8 cellular contexts compared by ENCODE assay signal in the genomic region with DNA sequence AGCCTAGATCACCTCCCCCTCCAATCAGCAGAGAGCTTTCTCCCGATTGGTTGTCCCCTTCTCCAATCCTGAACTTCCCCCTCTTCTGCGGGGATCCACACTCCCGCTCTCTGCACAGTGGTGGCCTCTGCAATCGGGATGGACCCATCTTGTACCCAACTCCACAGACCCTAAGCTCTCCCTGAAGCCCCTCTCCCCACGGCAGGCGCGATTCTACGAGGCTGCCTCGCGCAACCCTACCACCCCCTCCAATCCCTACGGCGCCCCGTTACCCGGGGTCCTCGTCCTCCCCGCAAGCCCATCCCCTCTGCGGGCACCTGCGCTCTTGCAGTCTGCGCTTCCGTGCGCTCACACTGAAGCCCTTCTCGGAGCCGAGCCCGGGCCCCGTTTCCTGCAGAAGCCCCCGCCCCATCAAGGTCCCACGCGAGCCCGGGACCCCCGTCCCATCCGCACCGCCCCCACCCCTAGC. TPM values are rescaled to one million over a fixed set of nuclear protein-coding genes. Genes with fewer than 3 reads are reported as not detected.
DNase-seq lines count a peak whose midpoint lies in the region; ATAC-seq, FAIRE-seq and TF ChIP-seq lines count a peak whose summit lies in the region.

No MANE protein-coding gene starts in this region.

- no peak for TF ChIP-seq EP300 in HepG2 (IDR thresholded peaks at IDR 0.05; ENCODE audit: low read depth in 2 of 2, low read length in 2 of 2)
- no peak for TF ChIP-seq EP300 in HepG2 (CRISPR knock-in tag; IDR thresholded peaks at IDR 0.05; ENCODE audit: borderline replicate concordance)

- TF ChIP-seq RAD21 in HepG2 (CRISPR knock-in tag; IDR thresholded peaks at IDR 0.05) = no peak

- H3K9ac ChIP-seq in HepG2 (ENCODE audit: insufficient read depth, low read depth, low read length) = peak overlapping the region; percentile 61

- H4K20me1 ChIP-seq in HepG2 (ENCODE audit: insufficient read depth, low read length) = no peaks in the 10 kb centered on the region

- H3K27me3 Mint-ChIP-seq in activated CD4-positive, alpha-beta T cell treated with anti-CD3 and anti-CD28 coated beads, Interleukin-2, amount 10 ng/mL, durations not matched to agents 7 days and 5 days = no peaks in the 10 kb centered on the region

- H3K36me3 ChIP-seq in HepG2 (replicated peaks in 1 of 2; ENCODE audit: control insufficient read depth in 1 of 2, insufficient read depth in 2 of 2, low read length in 2 of 2) = no peaks in the 10 kb centered on the region

- POLR2A ChIA-PET in activated CD4-positive, alpha-beta T cell treated with anti-CD3 and anti-CD28 coated beads, Interleukin-2, amount 10 ng/mL, durations not matched to agents 7 days and 5 days (lab: Charles Lee) = no interaction called here
- POLR2A ChIA-PET in HepG2 (lab: Yijun Ruan, JAX) = interaction anchor here (0.6 to 1.7 kb wide), 11 partner anchors 10 to 260 kb away, joined by 3 to 22 read pairs (median 5); a partner anchor contains a TSS

- TF ChIP-seq CTCF in AG09319 (IDR thresholded peaks at IDR 0.05; ENCODE audit: low read depth, low read length) (no peak), HepG2 (CRISPR knock-in tag; IDR thresholded peaks at IDR 0.05) (no peak)

- peaks cover 3% of the 10 kb centered on the region for H3K79me2 ChIP-seq in HepG2 (ENCODE audit: insufficient read depth, low read length)

- ATAC-seq in GM19025 (IDR thresholded peaks at IDR 0.05; ENCODE audit: low read depth, unreplicated experiment) (peak; percentile 16), HG03432 (IDR thresholded peaks at IDR 0.05; ENCODE audit: unreplicated experiment) (peak; percentile 46), HepG2 (peak; percentile 89)

- DNase-seq in AG09319 (ENCODE audit: extremely low read depth, low read depth) (peak; percentile 76), NCI-H524 treated with DMSO at 0.1 percent for 48 hours (lab: John Stamatoyannopoulos, UW) (peak; percentile 14), dermis blood vessel endothelial cell (peak; percentile 95), HepG2 (ENCODE audit: low spot score) (peak; percentile 93)
- peak; percentile 86 for DNase-seq in activated CD4-positive, alpha-beta T cell treated with anti-CD3 and anti-CD28 coated beads, Interleukin-2, amount 10 ng/mL, durations not matched to agents 7 days and 5 days
- DNase-seq in stimulated activated CD4-positive, alpha-beta T cell treated with anti-CD3 and anti-CD28 coated beads, Interleukin-4, amount 100 ng/mL, for 1 hour = peak; percentile 60

- H3K4me2 ChIP-seq in HepG2 (ENCODE audit: low read depth, low read length) = peak overlapping the region; percentile 75

- FAIRE-seq in HepG2 (lab: Jason Lieb, UNC) = peak; percentile 98

- peak; percentile 74 to 86 for TF ChIP-seq POLR2A in HepG2 (IDR thresholded peaks at IDR 0.05; ENCODE audit: insufficient read depth in 1 of 2, low read depth in 2 of 2, low read length in 2 of 2)

- no TSS peak for BruUV-seq in HepG2 (replicated peaks; lab: Mats Ljungman, UMichigan)

- no peaks in the 10 kb centered on the region for H3K36me3 Mint-ChIP-seq in activated CD4-positive, alpha-beta T cell treated with anti-CD3 and anti-CD28 coated beads, Interleukin-2, amount 10 ng/mL, durations not matched to agents 7 days and 5 days (ENCODE audit: low read depth)

- in situ Hi-C loops in HepG2 (cut with HindIII; ENCODE audit: extremely low pct_ligation_motif_present, low pct_unique_long_range_greater_than_20kb) = no loop called here

- H3K9me3 ChIP-seq in HepG2 (ENCODE audit: low read length) = no peaks in the 10 kb centered on the region

- peak overlapping the region; percentile 88 for H3K4me3 Mint-ChIP-seq in activated CD4-positive, alpha-beta T cell treated with anti-CD3 and anti-CD28 coated beads, Interleukin-2, amount 10 ng/mL, durations not matched to agents 7 days and 5 days

- no peaks in the 10 kb centered on the region for H3K9me3 Mint-ChIP-seq in activated CD4-positive, alpha-beta T cell treated with anti-CD3 and anti-CD28 coated beads, Interleukin-2, amount 10 ng/mL, durations not matched to agents 7 days and 5 days

- H3K27ac Mint-ChIP-seq in activated CD4-positive, alpha-beta T cell treated with anti-CD3 and anti-CD28 coated beads, Interleukin-2, amount 10 ng/mL, durations not matched to agents 7 days and 5 days = peak overlapping the region; percentile 91

- peaks cover 24% of the 10 kb centered on the region for H3K4me1 Mint-ChIP-seq in activated CD4-positive, alpha-beta T cell treated with anti-CD3 and anti-CD28 coated beads, Interleukin-2, amount 10 ng/mL, durations not matched to agents 7 days and 5 days

- peaks cover 15% of the 10 kb centered on the region for H3K4me1 ChIP-seq in HepG2 (ENCODE audit: insufficient read depth, low read length)

- H3K4me3 ChIP-seq in HepG2 (replicated peaks in 1 of 3; ENCODE audit: insufficient read depth in 1 of 3, low read depth in 2 of 3, low read length in 3 of 3) = peak overlapping the region; percentile 68 to 81 (median 73); a peak in 5 of 6 replicates

- no peaks in the 10 kb centered on the region for H3K27me3 ChIP-seq in HepG2 (ENCODE audit: control insufficient read depth in 1 of 2, insufficient read depth in 2 of 2, low read length in 2 of 2)

- H2AFZ ChIP-seq in HepG2 (ENCODE audit: low read length) = no peak overlapping the region

- CTCF ChIA-PET in activated CD4-positive, alpha-beta T cell treated with anti-CD3 and anti-CD28 coated beads, Interleukin-2, amount 10 ng/mL, durations not matched to agents 7 days and 5 days (lab: Charles Lee) = interaction anchor here (0.6 to 2.8 kb wide), 5 partner anchors 12 to 196 kb away, joined by 3 to 17 read pairs (median 4); no protein-coding TSS in a partner anchor
- CTCF ChIA-PET in HepG2 (lab: Yijun Ruan, JAX; ENCODE audit: low intra/inter-chr PET ratio, low total read pairs) = no interaction called here

- H3K27ac ChIP-seq in HepG2 (ENCODE audit: extremely low read length, insufficient read depth, low read length) = peak overlapping the region; percentile 58

- 0% methylated on average over 25 of the region's 32 CpGs for WGBS in HepG2 (ENCODE audit: low lambda C conversion rate)

- intact Hi-C loops in HepG2 (cut with micrococcal nuclease; ENCODE audit: unreplicated experiment) = no loop called here

TF ChIP-seq in HepG2, 621 proteins besides CTCF, POLR2A, EP300 and RAD21 (continues in another document):
- no peak for TF ChIP-seq ZEB1 (IDR thresholded peaks at IDR 0.05; ENCODE audit: insufficient replicate concordance, low read depth)

RNA-seq across cellular contexts. Expression of a gene that starts 0.5 kb away (rescaled TPM):
- 10 to 100 TPM; 41.6 to 56.6 TPM for total RNA-seq in activated CD4-positive, alpha-beta T cell treated with anti-CD3 and anti-CD28 coated beads, Interleukin-2, amount 10 ng/mL, durations not matched to agents 7 days and 5 days
- total RNA-seq in dermis blood vessel endothelial cell (18.8 and 30.6 TPM in 2 replicates), HepG2 (2016; rRNA removed; fragmentation: Illumina TruSeq; extraction: Trizol) (18.0 and 26.7 TPM in 2 replicates)
- total RNA-seq in HepG2 (2016; cell fraction: cytosol; rRNA removed; fragmentation: Illumina TruSeq; extraction: Trizol; ENCODE audit: low read depth) = 44.8 and 45.5 TPM in 2 replicates
- total RNA-seq in HepG2 (2016; cell fraction: insoluble cytoplasmic fraction; rRNA removed; fragmentation: Illumina TruSeq; extraction: Trizol) = 18.4 and 20.4 TPM in 2 replicates
- 36.3 and 50.1 TPM in 2 replicates for total RNA-seq in HepG2 (2016; cell fraction: membrane; rRNA removed; fragmentation: Illumina TruSeq; extraction: Trizol)
- total RNA-seq in HepG2 (2016; cell fraction: nucleus; rRNA removed; fragmentation: Illumina TruSeq; extraction: Trizol) = 6.1 and 8.2 TPM in 2 replicates
- polyA plus RNA-seq in HepG2 (2011; rRNA removed) = 5.2 and 7.0 TPM in 2 replicates
- 9.2 and 27.5 TPM in 2 replicates for polyA plus RNA-seq in HepG2 (2011; cell fraction: cytosol; rRNA removed)
- 8.8 and 9.4 TPM in 2 replicates for polyA plus RNA-seq in HepG2 (2011; cell fraction: nucleus; rRNA removed)
- 2.5 and 4.4 TPM in 2 replicates for polyA plus RNA-seq in HepG2 (2012)
- 46.7 and 50.4 TPM in 2 replicates for polyA plus RNA-seq in HepG2 (2016; cell fraction: cytosol; fragmentation: Illumina TruSeq; extraction: Trizol; ENCODE audit: low read depth)
- 13.9 and 21.8 TPM in 2 replicates for polyA plus RNA-seq in HepG2 (2016; cell fraction: insoluble cytoplasmic fraction; fragmentation: Illumina TruSeq; extraction: Trizol; ENCODE audit: low read depth)
- polyA plus RNA-seq in HepG2 (2016; cell fraction: membrane; fragmentation: Illumina TruSeq; extraction: Trizol; ENCODE audit: low read depth) = 29.2 and 30.8 TPM in 2 replicates
- 13.4 and 18.2 TPM in 2 replicates for polyA plus RNA-seq in HepG2 (2016; cell fraction: nucleus; fragmentation: Illumina TruSeq; extraction: Trizol; ENCODE audit: insufficient read depth, low read depth)
- 9.5 and 9.9 TPM in 2 replicates for polyA minus RNA-seq in HepG2 (2011; rRNA and poly(A)+ RNA removed; ENCODE audit: low replicate concordance)
- polyA minus RNA-seq in HepG2 (2011; cell fraction: cytosol; rRNA and poly(A)+ RNA removed) = 3.5 and 4.8 TPM in 2 replicates
- 1.1 and 2.2 TPM in 2 replicates for polyA minus RNA-seq in HepG2 (2011; cell fraction: nucleus; rRNA and poly(A)+ RNA removed)

RNA-seq across cellular contexts. Expression of a gene that starts 28.3 kb away (rescaled TPM):
- not detected for total RNA-seq in activated CD4-positive, alpha-beta T cell treated with anti-CD3 and anti-CD28 coated beads, Interleukin-2, amount 10 ng/mL, durations not matched to agents 7 days and 5 days
- total RNA-seq in dermis blood vessel endothelial cell = 0.05 and 0.17 TPM in 2 replicates
- total RNA-seq in HepG2 (2016; rRNA removed; fragmentation: Illumina TruSeq; extraction: Trizol) = 0.29 and 0.35 TPM in 2 replicates
- 0.26 and 0.51 TPM in 2 replicates for total RNA-seq in HepG2 (2016; cell fraction: cytosol; rRNA removed; fragmentation: Illumina TruSeq; extraction: Trizol; ENCODE audit: low read depth)
- total RNA-seq in HepG2 (2016; cell fraction: insoluble cytoplasmic fraction; rRNA removed; fragmentation: Illumina TruSeq; extraction: Trizol) = 0.16 and 0.30 TPM in 2 replicates
- total RNA-seq in HepG2 (2016; cell fraction: membrane; rRNA removed; fragmentation: Illumina TruSeq; extraction: Trizol) = 0.59 and 0.76 TPM in 2 replicates
- total RNA-seq in HepG2 (2016; cell fraction: nucleus; rRNA removed; fragmentation: Illumina TruSeq; extraction: Trizol) = not detected in 2 replicates
- 2.9 and 3.9 TPM in 2 replicates for polyA plus RNA-seq in HepG2 (2011; rRNA removed)
- polyA plus RNA-seq in HepG2 (2011; cell fraction: cytosol; rRNA removed) = 2.3 and 4.0 TPM in 2 replicates
- 13.1 and 15.5 TPM in 2 replicates for polyA plus RNA-seq in HepG2 (2011; cell fraction: nucleus; rRNA removed)
- 1.2 and 2.2 TPM in 2 replicates for polyA plus RNA-seq in HepG2 (2012)
- 0.76 and 1.1 TPM in 2 replicates for polyA plus RNA-seq in HepG2 (2016; cell fraction: cytosol; fragmentation: Illumina TruSeq; extraction: Trizol; ENCODE audit: low read depth)
- 0.19 and 0.53 TPM in 2 replicates for polyA plus RNA-seq in HepG2 (2016; cell fraction: insoluble cytoplasmic fraction; fragmentation: Illumina TruSeq; extraction: Trizol; ENCODE audit: low read depth)
- 0.69 and 1.1 TPM in 2 replicates for polyA plus RNA-seq in HepG2 (2016; cell fraction: membrane; fragmentation: Illumina TruSeq; extraction: Trizol; ENCODE audit: low read depth)
- polyA plus RNA-seq in HepG2 (2016; cell fraction: nucleus; fragmentation: Illumina TruSeq; extraction: Trizol; ENCODE audit: insufficient read depth, low read depth) = 1.2 TPM in 1 of 2 replicates, not detected in the other
- 0.70 and 4.4 TPM in 2 replicates for polyA minus RNA-seq in HepG2 (2011; rRNA and poly(A)+ RNA removed; ENCODE audit: low replicate concordance)
- polyA minus RNA-seq in HepG2 (2011; cell fraction: cytosol; rRNA and poly(A)+ RNA removed) = 1.1 and 2.8 TPM in 2 replicates
- polyA minus RNA-seq in HepG2 (2011; cell fraction: nucleus; rRNA and poly(A)+ RNA removed) = 0.99 and 1.8 TPM in 2 replicates

Comparison
In these comparisons a context has a peak if more than half of its experiments do, and no peak if none do; other contexts are left out.
1. Peak in every context shown above with its lines: DNase-seq, ATAC-seq, H3K4me3 ChIP-seq and H3K27ac ChIP-seq.
2. DNase-seq: peak in every context shown above with its lines; median percentile 95 in dermis blood vessel endothelial cell; 93 in HepG2; 86 in activated CD4-positive, alpha-beta T cell treated with anti-CD3 and anti-CD28 coated beads, Interleukin-2, amount 10 ng/mL, durations not matched to agents 7 days and 5 days; 76 in AG09319; 60 in stimulated activated CD4-positive, alpha-beta T cell treated with anti-CD3 and anti-CD28 coated beads, Interleukin-4, amount 100 ng/mL, for 1 hour; 14 in NCI-H524 treated with DMSO at 0.1 percent for 48 hours.
3. ATAC-seq: peak in every context shown above with its lines; median percentile 89 in HepG2; 46 in HG03432; 16 in GM19025.